Comparison of ENCODE assay signal across 9 cellular contexts in the genomic region with DNA sequence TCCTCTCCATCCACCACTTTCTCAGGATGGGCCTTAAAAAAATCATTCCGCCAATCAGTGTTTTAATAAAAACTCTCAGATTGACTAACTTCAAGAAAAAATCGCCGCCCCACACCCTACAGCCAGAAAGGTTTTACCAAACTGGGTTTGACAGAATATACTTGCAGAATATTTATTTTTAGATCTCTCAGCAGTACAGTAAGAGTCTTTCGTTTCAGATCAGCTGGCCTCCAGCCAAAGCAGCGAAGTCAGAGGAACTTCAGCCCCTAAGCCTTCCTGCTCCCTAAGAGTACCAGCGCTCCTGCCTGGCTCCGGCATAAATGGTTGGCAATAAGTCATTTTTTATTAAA. TPM values are rescaled to one million over a fixed set of nuclear protein-coding genes. Genes with fewer than 3 reads are reported as not detected.
A peak's percentile ranks its signal among the peaks of the same experiment; 100 is the strongest.
DNase-seq lines count a peak whose midpoint lies in the region; ATAC-seq, FAIRE-seq and TF ChIP-seq lines count a peak whose summit lies in the region.
"Had no signal": no experiment of that assay in that cellular context is flagged by ENCODE, and none has a peak within 500 bp of the region (broad histone marks: within the 10 kb centered on the region; RNA-seq: fewer than 3 reads in every experiment).

No MANE protein-coding gene starts in this region.

- H3K4me3 ChIP-seq in lung, result no peak overlapping the region
- no peak overlapping the region for H3K4me3 ChIP-seq in suprapubic skin

- H3K27me3 Mint-ChIP-seq in brain, result no peaks in the 10 kb centered on the region
- H3K27me3 Mint-ChIP-seq: T-cell had no signal

- no peak for TF ChIP-seq EP300 in suprapubic skin (IDR thresholded peaks at IDR 0.05)

- H3K4me1 Mint-ChIP-seq in brain, result peaks cover 23% of the 10 kb centered on the region

- peak overlapping the region; percentile 26 to 97 (median 78) for H3K27ac Mint-ChIP-seq in brain

- H3K27ac ChIP-seq in lung (ENCODE audit: low read depth in 1 of 2, low read length in 1 of 2), result peak overlapping the region; percentile 65 to 81
- H3K27ac ChIP-seq in suprapubic skin, result peak overlapping the region; percentile 67

- TF ChIP-seq CTCF in brain (conservative IDR thresholded peaks at IDR 0.05) (no peak), lung (IDR thresholded peaks at IDR 0.05; ENCODE audit: control extremely low read depth, extremely low read depth) (no peak), suprapubic skin (IDR thresholded peaks at IDR 0.05) (no peak)

- H3K36me3 Mint-ChIP-seq in brain, result peaks cover 56% of the 10 kb centered on the region

- H3K9me3 ChIP-seq in lung (ENCODE audit: control insufficient read depth in 2 of 2, insufficient read depth in 1 of 2, low read length in 1 of 2) (no peaks in the 10 kb centered on the region), suprapubic skin (no peaks in the 10 kb centered on the region)

- WGBS in lung, 2 donors, result 22 to 32% methylated on average over 7 of the region's 7 CpGs
- WGBS in suprapubic skin, result 47% methylated on average over 7 of the region's 7 CpGs

- peaks cover 0 to 25% of the 10 kb centered on the region in 2 donors for H3K4me1 ChIP-seq in lung (ENCODE audit: control insufficient read depth in 2 of 2, insufficient read depth in 2 of 2, low read length in 2 of 2)
- peaks cover 24% of the 10 kb centered on the region for H3K4me1 ChIP-seq in suprapubic skin

- ATAC-seq in GM21576 (IDR thresholded peaks at IDR 0.05; ENCODE audit: unreplicated experiment), result peak; percentile 47
- ATAC-seq in lung (ENCODE audit: insufficient read depth, low FRiP score), result no peak

- peak overlapping the region in 4 of 5 experiments; percentile 3 to 51 (median 38) for H3K4me3 Mint-ChIP-seq in brain

- peak; percentile 50 for FAIRE-seq in GM12892 (lab: Jason Lieb, UNC)

- H3K27me3 ChIP-seq in lung (ENCODE audit: control insufficient read depth, insufficient read depth) (no peaks in the 10 kb centered on the region), suprapubic skin (no peaks in the 10 kb centered on the region)

- H3K9me3 Mint-ChIP-seq in brain, result no peaks in the 10 kb centered on the region
- H3K9me3 Mint-ChIP-seq: T-cell had no signal

- TF ChIP-seq POLR2A in GM12892 (IDR thresholded peaks at IDR 0.05; ENCODE audit: low read depth, low read length), result no peak
- TF ChIP-seq POLR2A in suprapubic skin (IDR thresholded peaks at IDR 0.05), result no peak

- H3K36me3 ChIP-seq in lung (ENCODE audit: control insufficient read depth in 2 of 2, insufficient read depth in 2 of 2, low read length in 2 of 2) (peaks cover 6 to 23% of the 10 kb centered on the region in 2 donors), suprapubic skin (peaks cover 41% of the 10 kb centered on the region)

- peak; percentile 39 for DNase-seq in GM12892 (ENCODE audit: insufficient read length)
- peak; percentile 72 to 81 for DNase-seq in Kasumi-1 (lab: John Stamatoyannopoulos, UW)
- peak; percentile 71 for DNase-seq in lung (ENCODE audit: low spot score)
- peak; percentile 76 to 83 for DNase-seq in suprapubic skin (ENCODE audit: low spot score in 2 of 2)
- DNase-seq in activated CD4-positive, CD25-positive, alpha-beta regulatory T cell treated with anti-CD3 and anti-CD28 coated beads, Interleukin-2, amount 50 U/mL, for 72 hours, result no peak
- DNase-seq in HT-29 (ENCODE audit: low spot score), result no peak

RNA-seq across cellular contexts. Expression of gene TBC1D7, which starts 24.7 kb away (rescaled TPM):
- 38.1 TPM for polyA plus RNA-seq in GM12892 (2012; ENCODE audit: missing spikeins)
- 39.1 TPM for polyA plus RNA-seq in brain (ENCODE audit: insufficient read depth, low read depth, low replicate concordance)
- total RNA-seq in lung, result 10 to 100 TPM; 17.1 to 30.1 TPM
- 10 to 100 TPM; 19.8 to 20.1 TPM for polyA plus RNA-seq in lung
- total RNA-seq in suprapubic skin, result 10 to 100 TPM in 3 of 4 donors, 1 to 10 TPM in 1; 8.3 to 15.4 (median 12.2) TPM
- total RNA-seq in HT-29 (2014; rRNA removed; shearing (Covaris generic)), result 12.9 and 13.1 TPM in 2 replicates

Comparison
In these comparisons a context has a peak if more than half of its experiments do, and no peak if none do; other contexts are left out.
1. DNase-seq: peak in GM12892 (single experiment), Kasumi-1 (2 of 2), lung (single experiment) and suprapubic skin (2 of 2); none in activated CD4-positive, CD25-positive, alpha-beta regulatory T cell treated with anti-CD3 and anti-CD28 coated beads, Interleukin-2, amount 50 U/mL, for 72 hours (single experiment) and HT-29 (single experiment).